In genomic region chr19:36547001-36547732, GRCh38 we compare ENCODE assay signal across 1 cellular context.
TF ChIP-seq lines count a peak whose summit lies in the region.

No MANE protein-coding gene starts in this region.

TF ChIP-seq in A549, 52 proteins besides CTCF, POLR2A, EP300 and RAD21 (continued from another document):
- TF ChIP-seq RCOR1 (IDR thresholded peaks at IDR 0.05; ENCODE audit: low read depth, low read length) (no peak), MAFK (IDR thresholded peaks at IDR 0.05; ENCODE audit: partially characterized antibody) (no peak), POLR2AphosphoS2 (conservative IDR thresholded peaks at IDR 0.05; ENCODE audit: low read length) (no peak), JUN (IDR thresholded peaks at IDR 0.05) (no peak), HDAC2 (IDR thresholded peaks at IDR 0.05) (no peak), ELK1 (IDR thresholded peaks at IDR 0.05; ENCODE audit: low read depth, low read length) (no peak), CBX8 (IDR thresholded peaks at IDR 0.05) (no peak), USF2 (IDR thresholded peaks at IDR 0.05) (no peak), E2F6 (IDR thresholded peaks at IDR 0.05; ENCODE audit: borderline replicate concordance, low read depth) (no peak), SREBF2 (IDR thresholded peaks at IDR 0.05) (no peak), EHF (CRISPR knock-in tag; IDR thresholded peaks at IDR 0.05) (no peak), HOXB13 (CRISPR knock-in tag; IDR thresholded peaks at IDR 0.05; ENCODE audit: low read depth) (no peak), CEBPB (IDR thresholded peaks at IDR 0.05) (no peak), CHD4 (IDR thresholded peaks at IDR 0.05; ENCODE audit: borderline replicate concordance) (no peak), HOXB5 (CRISPR knock-in tag; IDR thresholded peaks at IDR 0.05) (no peak), ZFP36 (IDR thresholded peaks at IDR 0.05; ENCODE audit: borderline replicate concordance, partially characterized antibody) (no peak), HMGXB4 (CRISPR knock-in tag; IDR thresholded peaks at IDR 0.05; ENCODE audit: borderline replicate concordance) (0 out of 2 replicates have a peak, but pooled peaks have one; percentile 38), PHF8 (IDR thresholded peaks at IDR 0.05; ENCODE audit: borderline replicate concordance, low read depth) (no peak), FOXS1 (CRISPR knock-in tag; IDR thresholded peaks at IDR 0.05) (no peak), GATA3 (IDR thresholded peaks at IDR 0.05; ENCODE audit: borderline replicate concordance) (peak; percentile 84; the same call in 1 of the 2 replicates), TFCP2L1 (CRISPR knock-in tag; IDR thresholded peaks at IDR 0.05) (no peak), BCL3 (IDR thresholded peaks at IDR 0.05) (no peak)
TF ChIP-seq in A549: peak in this region for 4.
